ENCODE assay signal across 1 cellular context in the genomic region with DNA sequence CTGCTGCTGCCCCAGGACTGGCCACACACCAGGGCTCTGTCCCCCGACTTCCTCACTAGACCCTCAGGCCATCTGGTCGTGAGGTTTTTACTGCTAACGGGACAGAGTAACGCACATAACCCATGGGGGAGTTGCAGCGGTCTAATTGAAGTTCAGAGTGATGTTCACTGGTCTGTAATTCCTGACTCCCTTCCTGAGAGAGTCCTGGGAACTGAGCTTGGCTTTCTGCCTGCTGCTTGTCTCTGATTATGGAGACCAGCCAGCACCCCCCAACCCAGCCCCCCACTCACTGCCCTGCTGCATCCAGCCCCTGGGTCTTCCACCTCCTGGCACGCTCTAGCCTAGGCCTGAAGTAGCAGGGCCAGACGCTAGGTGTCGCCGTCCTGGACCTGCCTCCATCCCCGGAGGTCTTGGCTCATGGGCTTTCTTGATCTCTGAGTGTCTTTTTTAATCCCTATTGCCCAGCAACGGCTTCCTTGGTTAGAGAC.
A peak's percentile ranks its signal among the peaks of the same experiment; 100 is the strongest.
TF ChIP-seq lines count a peak whose summit lies in the region.

No MANE protein-coding gene starts in this region.

TF ChIP-seq in SK-N-SH, 30 proteins besides CTCF, POLR2A, EP300 and RAD21 (continued from another document):
- TF ChIP-seq, protein P1, sequence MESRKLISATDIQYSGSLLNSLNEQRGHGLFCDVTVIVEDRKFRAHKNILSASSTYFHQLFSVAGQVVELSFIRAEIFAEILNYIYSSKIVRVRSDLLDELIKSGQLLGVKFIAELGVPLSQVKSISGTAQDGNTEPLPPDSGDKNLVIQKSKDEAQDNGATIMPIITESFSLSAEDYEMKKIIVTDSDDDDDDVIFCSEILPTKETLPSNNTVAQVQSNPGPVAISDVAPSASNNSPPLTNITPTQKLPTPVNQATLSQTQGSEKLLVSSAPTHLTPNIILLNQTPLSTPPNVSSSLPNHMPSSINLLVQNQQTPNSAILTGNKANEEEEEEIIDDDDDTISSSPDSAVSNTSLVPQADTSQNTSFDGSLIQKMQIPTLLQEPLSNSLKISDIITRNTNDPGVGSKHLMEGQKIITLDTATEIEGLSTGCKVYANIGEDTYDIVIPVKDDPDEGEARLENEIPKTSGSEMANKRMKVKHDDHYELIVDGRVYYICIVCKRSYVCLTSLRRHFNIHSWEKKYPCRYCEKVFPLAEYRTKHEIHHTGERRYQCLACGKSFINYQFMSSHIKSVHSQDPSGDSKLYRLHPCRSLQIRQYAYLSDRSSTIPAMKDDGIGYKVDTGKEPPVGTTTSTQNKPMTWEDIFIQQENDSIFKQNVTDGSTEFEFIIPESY (IDR thresholded peaks at IDR 0.05; ENCODE audit: borderline replicate concordance, low read depth), result no peak
- TF ChIP-seq, protein P2, sequence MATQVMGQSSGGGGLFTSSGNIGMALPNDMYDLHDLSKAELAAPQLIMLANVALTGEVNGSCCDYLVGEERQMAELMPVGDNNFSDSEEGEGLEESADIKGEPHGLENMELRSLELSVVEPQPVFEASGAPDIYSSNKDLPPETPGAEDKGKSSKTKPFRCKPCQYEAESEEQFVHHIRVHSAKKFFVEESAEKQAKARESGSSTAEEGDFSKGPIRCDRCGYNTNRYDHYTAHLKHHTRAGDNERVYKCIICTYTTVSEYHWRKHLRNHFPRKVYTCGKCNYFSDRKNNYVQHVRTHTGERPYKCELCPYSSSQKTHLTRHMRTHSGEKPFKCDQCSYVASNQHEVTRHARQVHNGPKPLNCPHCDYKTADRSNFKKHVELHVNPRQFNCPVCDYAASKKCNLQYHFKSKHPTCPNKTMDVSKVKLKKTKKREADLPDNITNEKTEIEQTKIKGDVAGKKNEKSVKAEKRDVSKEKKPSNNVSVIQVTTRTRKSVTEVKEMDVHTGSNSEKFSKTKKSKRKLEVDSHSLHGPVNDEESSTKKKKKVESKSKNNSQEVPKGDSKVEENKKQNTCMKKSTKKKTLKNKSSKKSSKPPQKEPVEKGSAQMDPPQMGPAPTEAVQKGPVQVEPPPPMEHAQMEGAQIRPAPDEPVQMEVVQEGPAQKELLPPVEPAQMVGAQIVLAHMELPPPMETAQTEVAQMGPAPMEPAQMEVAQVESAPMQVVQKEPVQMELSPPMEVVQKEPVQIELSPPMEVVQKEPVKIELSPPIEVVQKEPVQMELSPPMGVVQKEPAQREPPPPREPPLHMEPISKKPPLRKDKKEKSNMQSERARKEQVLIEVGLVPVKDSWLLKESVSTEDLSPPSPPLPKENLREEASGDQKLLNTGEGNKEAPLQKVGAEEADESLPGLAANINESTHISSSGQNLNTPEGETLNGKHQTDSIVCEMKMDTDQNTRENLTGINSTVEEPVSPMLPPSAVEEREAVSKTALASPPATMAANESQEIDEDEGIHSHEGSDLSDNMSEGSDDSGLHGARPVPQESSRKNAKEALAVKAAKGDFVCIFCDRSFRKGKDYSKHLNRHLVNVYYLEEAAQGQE (IDR thresholded peaks at IDR 0.05; ENCODE audit: low read depth, low read length), result no peak
- TF ChIP-seq POLR2AphosphoS5 (IDR thresholded peaks at IDR 0.05; ENCODE audit: low read depth, low read length) (no peak), FOXJ3 (CRISPR knock-in tag; IDR thresholded peaks at IDR 0.05) (0 out of 2 replicates have a peak, but pooled peaks have one; percentile 65), MEF2A (IDR thresholded peaks at IDR 0.05; ENCODE audit: borderline replicate concordance, low read depth) (no peak), YY1 (IDR thresholded peaks at IDR 0.05; ENCODE audit: low read depth) (no peak), NFIC (IDR thresholded peaks at IDR 0.05; ENCODE audit: borderline replicate concordance) (no peak), TEAD4 (IDR thresholded peaks at IDR 0.05; ENCODE audit: borderline replicate concordance, insufficient read depth) (no peak), TAF1 (IDR thresholded peaks at IDR 0.05; ENCODE audit: borderline replicate concordance, low read depth, low read length) (no peak), RXRA (IDR thresholded peaks at IDR 0.05; ENCODE audit: borderline replicate concordance, low read depth) (no peak), GATA2 (CRISPR knock-in tag; IDR thresholded peaks at IDR 0.05) (peak; percentile 26; the same call in 1 of the 2 replicates), SIN3A (IDR thresholded peaks at IDR 0.05; ENCODE audit: borderline replicate concordance, low read depth, low read length) (no peak), FOXM1 (IDR thresholded peaks at IDR 0.05; ENCODE audit: low read depth) (no peak), GABPA (IDR thresholded peaks at IDR 0.05; ENCODE audit: low read depth) (no peak), SMC3 (IDR thresholded peaks at IDR 0.05; ENCODE audit: low read depth, low read length) (peak; percentile 41; the same call in 1 of the 2 replicates), CHD2 (IDR thresholded peaks at IDR 0.05; ENCODE audit: low read length, partially characterized antibody) (peak; percentile 84), TCF12 (IDR thresholded peaks at IDR 0.05) (no peak), MXI1 (IDR thresholded peaks at IDR 0.05; ENCODE audit: low read depth, low read length) (no peak), EZH2phosphoT487 (IDR thresholded peaks at IDR 0.05; ENCODE audit: borderline replicate concordance, low read depth) (no peak)
- TF ChIP-seq, protein P3, sequence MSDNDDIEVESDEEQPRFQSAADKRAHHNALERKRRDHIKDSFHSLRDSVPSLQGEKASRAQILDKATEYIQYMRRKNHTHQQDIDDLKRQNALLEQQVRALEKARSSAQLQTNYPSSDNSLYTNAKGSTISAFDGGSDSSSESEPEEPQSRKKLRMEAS (IDR thresholded peaks at IDR 0.05; ENCODE audit: low read depth), result no peak
- TF ChIP-seq, protein P4, sequence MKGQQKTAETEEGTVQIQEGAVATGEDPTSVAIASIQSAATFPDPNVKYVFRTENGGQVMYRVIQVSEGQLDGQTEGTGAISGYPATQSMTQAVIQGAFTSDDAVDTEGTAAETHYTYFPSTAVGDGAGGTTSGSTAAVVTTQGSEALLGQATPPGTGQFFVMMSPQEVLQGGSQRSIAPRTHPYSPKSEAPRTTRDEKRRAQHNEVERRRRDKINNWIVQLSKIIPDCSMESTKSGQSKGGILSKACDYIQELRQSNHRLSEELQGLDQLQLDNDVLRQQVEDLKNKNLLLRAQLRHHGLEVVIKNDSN (IDR thresholded peaks at IDR 0.05; ENCODE audit: borderline replicate concordance, low read depth), result no peak
- TF ChIP-seq, protein P5, sequence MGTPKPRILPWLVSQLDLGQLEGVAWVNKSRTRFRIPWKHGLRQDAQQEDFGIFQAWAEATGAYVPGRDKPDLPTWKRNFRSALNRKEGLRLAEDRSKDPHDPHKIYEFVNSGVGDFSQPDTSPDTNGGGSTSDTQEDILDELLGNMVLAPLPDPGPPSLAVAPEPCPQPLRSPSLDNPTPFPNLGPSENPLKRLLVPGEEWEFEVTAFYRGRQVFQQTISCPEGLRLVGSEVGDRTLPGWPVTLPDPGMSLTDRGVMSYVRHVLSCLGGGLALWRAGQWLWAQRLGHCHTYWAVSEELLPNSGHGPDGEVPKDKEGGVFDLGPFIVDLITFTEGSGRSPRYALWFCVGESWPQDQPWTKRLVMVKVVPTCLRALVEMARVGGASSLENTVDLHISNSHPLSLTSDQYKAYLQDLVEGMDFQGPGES (IDR thresholded peaks at IDR 0.05; ENCODE audit: low read depth, low read length), result no peak
TF ChIP-seq in SK-N-SH: peak in this region for 5.
